8 cellular contexts compared by ENCODE assay signal in genomic region chr2:85754313-85755095, GRCh38. TPM values are rescaled to one million over a fixed set of nuclear protein-coding genes. Genes with fewer than 3 reads are reported as not detected.
DNase-seq lines count a peak whose midpoint lies in the region; ATAC-seq and TF ChIP-seq lines count a peak whose summit lies in the region.

No MANE protein-coding gene starts in this region.

- no peak for TF ChIP-seq CTCF in colonic mucosa (IDR thresholded peaks at IDR 0.05)
- no peak for TF ChIP-seq CTCF in lung (IDR thresholded peaks at IDR 0.05; ENCODE audit: control extremely low read depth, extremely low read depth)

- no peaks in the 10 kb centered on the region for H3K36me3 ChIP-seq in colonic mucosa
- H3K36me3 ChIP-seq in lung (ENCODE audit: control insufficient read depth in 2 of 2, insufficient read depth in 2 of 2, low read length in 2 of 2): peaks cover 0 to 5% of the 10 kb centered on the region in 2 donors
- H3K36me3 ChIP-seq in subcutaneous abdominal adipose tissue (ENCODE audit: control insufficient read depth in 5 of 5, insufficient read depth in 5 of 5, low read length in 5 of 5): peaks cover 0 to 11% (median 5%) of the 10 kb centered on the region in 5 donors

- 0 to 1% methylated on average over 79 to 93 of the region's 93 CpGs for WGBS in lung, 2 donors

- H3K4me3 ChIP-seq in colonic mucosa (peak overlapping the region; percentile 62), lung (peak overlapping the region; percentile 85), subcutaneous abdominal adipose tissue (ENCODE audit: low read depth in 1 of 5, low read length in 5 of 5) (peak overlapping the region; percentile 27 to 91 (median 84))

- peaks cover 13% of the 10 kb centered on the region for H3K4me1 ChIP-seq in colonic mucosa
- peaks cover 0 to 28% of the 10 kb centered on the region in 2 donors for H3K4me1 ChIP-seq in lung (ENCODE audit: control insufficient read depth in 2 of 2, insufficient read depth in 2 of 2, low read length in 2 of 2)
- peaks cover 25 to 93% (median 80%) of the 10 kb centered on the region in 5 donors for H3K4me1 ChIP-seq in subcutaneous abdominal adipose tissue (ENCODE audit: control insufficient read depth in 5 of 5, insufficient read depth in 5 of 5, low read length in 5 of 5)

- no peak for ATAC-seq in lung (ENCODE audit: insufficient read depth, low FRiP score)
- ATAC-seq in HG02588 (IDR thresholded peaks at IDR 0.05; ENCODE audit: unreplicated experiment): no peak

- peak overlapping the region; percentile 54 to 57 for H3K9ac ChIP-seq in colonic mucosa (ENCODE audit: low read depth in 2 of 2, low read length in 2 of 2)
- peak overlapping the region in 4 of 5 donors; percentile 71 to 86 (median 76) for H3K9ac ChIP-seq in subcutaneous abdominal adipose tissue (ENCODE audit: low read length in 5 of 5)

- intact Hi-C loops in colonic mucosa (cut with DNase I): no loop called here

- no peak overlapping the region for H3K27ac ChIP-seq in colonic mucosa
- H3K27ac ChIP-seq in lung (ENCODE audit: low read depth in 1 of 2, low read length in 1 of 2): peak overlapping the region; percentile 65 to 91
- peak overlapping the region; percentile 58 for H3K27ac ChIP-seq in subcutaneous abdominal adipose tissue (ENCODE audit: low read depth, low read length)

- DNase-seq in SIG-M5 treated with dmso at 0.1 percent for 504 hours (lab: John Stamatoyannopoulos, UW; ENCODE audit: unreplicated experiment) (peak; percentile 79), SIG-M5 (lab: John Stamatoyannopoulos, UW) (no peak), SW480 (ENCODE audit: low spot score) (peak; percentile 69), colonic mucosa (no peak), lung (ENCODE audit: low spot score) (no peak), NCI-H1436 treated with DMSO at 0.1 percent for 48 hours (lab: John Stamatoyannopoulos, UW) (no peak)

- H3K27me3 ChIP-seq in colonic mucosa (peaks cover 50% of the 10 kb centered on the region), lung (ENCODE audit: control insufficient read depth, insufficient read depth) (no peaks in the 10 kb centered on the region), subcutaneous abdominal adipose tissue (ENCODE audit: control insufficient read depth in 5 of 5, insufficient read depth in 4 of 5, low read length in 5 of 5) (no peaks in the 10 kb centered on the region)

- H3K9me3 ChIP-seq in colonic mucosa (no peaks in the 10 kb centered on the region), lung (ENCODE audit: control insufficient read depth in 2 of 2, insufficient read depth in 1 of 2, low read length in 1 of 2) (no peaks in the 10 kb centered on the region), subcutaneous abdominal adipose tissue (ENCODE audit: control insufficient read depth in 5 of 5, low read length in 5 of 5) (no peaks in the 10 kb centered on the region)

RNA-seq across cellular contexts. Expression of gene ATOH8, which starts 0.7 kb away (rescaled TPM):
- total RNA-seq in colonic mucosa (1 to 10 TPM; 2.5 TPM), lung (10 to 100 TPM; 38.6 to 51.4 TPM)
- polyA plus RNA-seq in lung: 10 to 100 TPM; 49.7 to 63.3 TPM

Comparison
In these comparisons a context has a peak if more than half of its experiments do, and no peak if none do; other contexts are left out.
1. DNase-seq: peak in SIG-M5 treated with dmso at 0.1 percent for 504 hours (single experiment) and SW480 (single experiment); none in SIG-M5 (single experiment), colonic mucosa (single experiment), lung (single experiment) and NCI-H1436 treated with DMSO at 0.1 percent for 48 hours (single experiment).
2. RNA of gene ATOH8, which starts 0.7 kb away (total RNA-seq): 38.6 to 51.4 TPM in lung; 2.5 TPM in colonic mucosa; every median in the first group is over 10 times any median in the second.
3. Peak in every context shown above with its lines, with median percentiles within 50 percentile points of each other: H3K4me3 ChIP-seq.